In genomic region chr2:163737169-163737439, GRCh38 we compare ENCODE assay signal across 11 cellular contexts. TPM values are rescaled to one million over a fixed set of nuclear protein-coding genes. Genes with fewer than 3 reads are reported as not detected.
DNase-seq lines count a peak whose midpoint lies in the region; ATAC-seq, FAIRE-seq and TF ChIP-seq lines count a peak whose summit lies in the region.
"Had no signal": no experiment of that assay in that cellular context is flagged by ENCODE, and none has a peak within 500 bp of the region (broad histone marks: within the 10 kb centered on the region; RNA-seq: fewer than 3 reads in every experiment).

No MANE protein-coding gene starts in this region.

- no peaks in the 10 kb centered on the region for H3K4me1 Mint-ChIP-seq in activated T-helper 1 cell treated with anti-CD3 and anti-CD28 coated beads, Interleukin-12 subunit alpha, Interleukin-12 subunit beta, Interleukin-2, Interleukin-4 antibody, amounts not matched to agents 30 ng/mL and 10 ng/mL and 1 ng/mL, durations not matched to agents 14 hours and 24 hours and 36 hours (ENCODE audit: low read depth)

- FAIRE-seq in pancreas (lab: Jason Lieb, UNC) (no peak), HTR-8/SVneo (lab: Jason Lieb, UNC) (no peak)
- FAIRE-seq: colon had no signal

- H3K4me1 ChIP-seq in Panc1 (ENCODE audit: control insufficient read depth, insufficient read depth, low read length) = peaks cover 14% of the 10 kb centered on the region
- H3K4me1 ChIP-seq in pancreas = peaks cover 0 to 6% (median 6%) of the 10 kb centered on the region in 3 donors

- H3K4me3 ChIP-seq in AG09309 (ENCODE audit: control insufficient read depth, low read depth, low read length) (peak overlapping the region; percentile 90; the same call in 1 of the 2 replicates), Panc1 (ENCODE audit: low read depth in 2 of 2, low read length in 2 of 2) (peak overlapping the region; percentile 88 to 98), fibroblast of pulmonary artery (replicated peaks; ENCODE audit: low read depth, low read length) (peak overlapping the region; percentile 79), pancreas (peak overlapping the region in 2 of 4 donors; percentile 78 to 80)

- ATAC-seq in Panc1 (peak; percentile 8), pancreas (peak in 1 of 4 donors; percentile 2)
- ATAC-seq: HCT116 had no signal

- no TSS peak for BruUV-seq in Panc1 (replicated peaks; lab: Mats Ljungman, UMichigan)

- TF ChIP-seq CTCF in AG09309 (IDR thresholded peaks at IDR 0.05; ENCODE audit: control insufficient read depth, insufficient read depth, low read depth, low read length, missing control alignments) = no peak
- no peak for TF ChIP-seq CTCF in Panc1 (IDR thresholded peaks at IDR 0.05)
- TF ChIP-seq CTCF in fibroblast of pulmonary artery (IDR thresholded peaks at IDR 0.05; ENCODE audit: low read length, missing control alignments) = no peak
- TF ChIP-seq CTCF in pancreas (IDR thresholded peaks at IDR 0.05) = no peak

- H3K9me3 ChIP-seq in Panc1 (ENCODE audit: control insufficient read depth, insufficient read depth, low read depth, low read length) (no peaks in the 10 kb centered on the region), pancreas (no peaks in the 10 kb centered on the region)

- H3K4me3 Mint-ChIP-seq in activated T-helper 1 cell treated with anti-CD3 and anti-CD28 coated beads, Interleukin-12 subunit alpha, Interleukin-12 subunit beta, Interleukin-2, Interleukin-4 antibody, amounts not matched to agents 30 ng/mL and 10 ng/mL and 1 ng/mL, durations not matched to agents 14 hours and 24 hours and 36 hours = no peak overlapping the region
- H3K4me3 Mint-ChIP-seq: CD4-positive, alpha-beta T cell had no signal

- H3K27me3 Mint-ChIP-seq in activated T-helper 1 cell treated with anti-CD3 and anti-CD28 coated beads, Interleukin-12 subunit alpha, Interleukin-12 subunit beta, Interleukin-2, Interleukin-4 antibody, amounts not matched to agents 30 ng/mL and 10 ng/mL and 1 ng/mL, durations not matched to agents 14 hours and 24 hours and 36 hours (ENCODE audit: insufficient read depth) = peaks cover 42% of the 10 kb centered on the region

- H3K36me3 Mint-ChIP-seq in activated T-helper 1 cell treated with anti-CD3 and anti-CD28 coated beads, Interleukin-12 subunit alpha, Interleukin-12 subunit beta, Interleukin-2, Interleukin-4 antibody, amounts not matched to agents 30 ng/mL and 10 ng/mL and 1 ng/mL, durations not matched to agents 14 hours and 24 hours and 36 hours (ENCODE audit: low read depth) = no peaks in the 10 kb centered on the region

- H3K27me3 ChIP-seq in Panc1 (ENCODE audit: control insufficient read depth, insufficient read depth, low read length) (no peaks in the 10 kb centered on the region), pancreas (no peaks in the 10 kb centered on the region)

- POLR2A ChIA-PET in Panc1 (lab: Charles Lee) = interaction anchor here (1.0 kb wide), 1 partner anchor 389 kb away, joined by 14 read pairs; no protein-coding TSS in a partner anchor

- no peaks in the 10 kb centered on the region for H3K9me3 Mint-ChIP-seq in activated T-helper 1 cell treated with anti-CD3 and anti-CD28 coated beads, Interleukin-12 subunit alpha, Interleukin-12 subunit beta, Interleukin-2, Interleukin-4 antibody, amounts not matched to agents 30 ng/mL and 10 ng/mL and 1 ng/mL, durations not matched to agents 14 hours and 24 hours and 36 hours
- H3K9me3 Mint-ChIP-seq: CD4-positive, alpha-beta T cell had no signal

- CTCF ChIA-PET in Panc1 (lab: Charles Lee) = no interaction called here

- DNase-seq in AG09309 (ENCODE audit: low read depth) (no peak), Panc1 (ENCODE audit: low read depth, low spot score) (no peak), fibroblast of pulmonary artery (ENCODE audit: low read depth) (no peak), pancreas (no peak), DMS79 treated with DMSO at 0.1 percent for 48 hours (lab: John Stamatoyannopoulos, UW) (no peak), activated T-cell treated with anti-CD3 and anti-CD28 coated beads for 4 hours (no peak), HTR-8/SVneo (ENCODE audit: insufficient read length, low spot score) (no peak)
- no peak for DNase-seq in activated T-helper 1 cell treated with anti-CD3 and anti-CD28 coated beads, Interleukin-12 subunit alpha, Interleukin-12 subunit beta, Interleukin-2, Interleukin-4 antibody, amounts not matched to agents 30 ng/mL and 10 ng/mL and 1 ng/mL, durations not matched to agents 14 hours and 24 hours and 36 hours (ENCODE audit: low spot score)
- DNase-seq: CD4-positive, alpha-beta T cell had no signal

- H3K27ac ChIP-seq in Panc1 (ENCODE audit: low read length) (peak overlapping the region; percentile 99), pancreas (peak overlapping the region in 3 of 4 donors; percentile 82 to 92 (median 85))

- no peak overlapping the region for H3K27ac Mint-ChIP-seq in activated T-helper 1 cell treated with anti-CD3 and anti-CD28 coated beads, Interleukin-12 subunit alpha, Interleukin-12 subunit beta, Interleukin-2, Interleukin-4 antibody, amounts not matched to agents 30 ng/mL and 10 ng/mL and 1 ng/mL, durations not matched to agents 14 hours and 24 hours and 36 hours
- H3K27ac Mint-ChIP-seq: CD4-positive, alpha-beta T cell had no signal

- H3K36me3 ChIP-seq in Panc1 (ENCODE audit: control insufficient read depth, insufficient read depth, low read length) = no peaks in the 10 kb centered on the region
- no peaks in the 10 kb centered on the region for H3K36me3 ChIP-seq in pancreas

- 21 to 31% methylated on average over 6 of the region's 6 CpGs for whole genome bisulfite sequencing in pancreas, 2 donors

- intact Hi-C loops in Panc1 (cut with micrococcal nuclease; ENCODE audit: unreplicated experiment) (loop anchor here (2.0 to 10.0 kb wide), 3 partner anchors 132 to 698 kb away; no protein-coding TSS in a partner anchor), pancreas (cut with DNase I) (no loop called here)
- intact Hi-C loops in activated T-helper 1 cell treated with anti-CD3 and anti-CD28 coated beads, Interleukin-12 subunit alpha, Interleukin-12 subunit beta, Interleukin-2, Interleukin-4 antibody, amounts not matched to agents 30 ng/mL and 10 ng/mL and 1 ng/mL, durations not matched to agents 14 hours and 24 hours and 36 hours (cut with micrococcal nuclease) = no loop called here

- in situ Hi-C loops in Panc1 (cut with HindIII; ENCODE audit: low pct_unique_long_range_greater_than_20kb, low sequenced_read_pairs) = no loop called here

RNA-seq across cellular contexts. Expression of gene FIGN, which starts 1.3 kb away (rescaled TPM):
- 19.5 TPM for total RNA-seq in Panc1 (2021; ENCODE audit: unreplicated experiment)
- polyA plus RNA-seq in Panc1 (2012; ENCODE audit: insufficient read length) = 6.1 TPM
- 1 to 10 TPM; 3.3 to 8.5 (median 4.6) TPM for total RNA-seq in pancreas
- polyA plus RNA-seq in pancreas = 1 to 10 TPM; 1.5 to 2.1 TPM
- not detected in 2 replicates for total RNA-seq in activated T-helper 1 cell treated with anti-CD3 and anti-CD28 coated beads, Interleukin-12 subunit alpha, Interleukin-12 subunit beta, Interleukin-2, Interleukin-4 antibody, amounts not matched to agents 30 ng/mL and 10 ng/mL and 1 ng/mL, durations not matched to agents 14 hours and 24 hours and 36 hours
- total RNA-seq: CD4-positive, alpha-beta T cell had no signal
